ENCODE assay signal across 31 cellular contexts in the genomic region with DNA sequence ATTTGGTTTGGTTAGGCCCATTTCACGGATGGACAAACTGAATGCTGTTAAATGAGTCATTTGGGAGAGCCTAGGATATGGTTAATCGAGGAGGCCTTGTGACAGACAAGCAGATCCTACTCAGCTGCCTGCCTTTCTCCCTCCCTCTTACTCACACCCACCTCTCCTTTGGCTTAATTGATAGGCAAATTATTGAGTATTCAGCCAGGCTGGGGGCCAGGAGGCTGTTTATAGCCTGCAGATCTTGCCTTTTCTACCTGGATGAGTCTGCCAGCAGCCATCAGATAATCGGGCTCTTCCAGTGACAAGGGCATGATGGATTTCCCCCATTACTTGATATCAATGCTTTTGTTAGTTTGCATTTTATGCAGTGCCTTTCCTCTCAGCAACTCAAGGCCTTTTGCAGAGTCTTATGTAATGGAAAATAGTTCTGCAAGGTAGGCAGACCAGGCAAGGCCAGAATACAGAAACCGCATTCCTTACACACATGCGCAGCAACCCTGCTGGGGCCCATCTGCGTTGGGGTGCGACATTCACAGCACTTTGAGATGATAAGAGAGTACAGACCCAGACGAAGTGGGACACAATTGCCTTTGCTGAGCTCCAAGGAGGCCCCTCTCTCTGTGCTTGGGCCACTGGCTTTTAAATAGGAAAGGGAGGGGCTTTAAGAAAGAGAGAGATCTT.
DNase-seq lines count a peak whose midpoint lies in the region; ATAC-seq, FAIRE-seq and TF ChIP-seq lines count a peak whose summit lies in the region.
"Had no signal": no experiment of that assay in that cellular context is flagged by ENCODE, and none has a peak within 500 bp of the region (broad histone marks: within the 10 kb centered on the region; RNA-seq: fewer than 3 reads in every experiment).

No MANE protein-coding gene starts in this region.

- H3K4me3 ChIP-seq in HUES48 (ENCODE audit: low read depth, low read length) = no peak overlapping the region
- no peak overlapping the region for H3K4me3 ChIP-seq in body of pancreas
- no peak overlapping the region for H3K4me3 ChIP-seq in testis
- H3K4me3 ChIP-seq: BLaER1 treated with 17β-estradiol and CSF1 and Interleukin-3, amounts not matched to agents 10 nM and 100 nM; gastrocnemius medialis; GM23248; left lung; psoas muscle; transverse colon had no signal

- H3K27me3 ChIP-seq in HUES48 (ENCODE audit: control insufficient read depth, insufficient read depth, low read length) (no peaks in the 10 kb centered on the region), body of pancreas (no peaks in the 10 kb centered on the region), testis (no peaks in the 10 kb centered on the region)
- H3K27me3 ChIP-seq: BLaER1 treated with 17β-estradiol and CSF1 and Interleukin-3, amounts not matched to agents 10 nM and 100 nM; neutrophil; transverse colon had no signal

- H3K9me3 ChIP-seq in HUES48 (ENCODE audit: control insufficient read depth, insufficient read depth, low read length) (peaks cover 12% of the 10 kb centered on the region), body of pancreas (no peaks in the 10 kb centered on the region), testis (no peaks in the 10 kb centered on the region)
- H3K9me3 ChIP-seq: Caco-2, gastrocnemius medialis, left lung, neutrophil, psoas muscle, transverse colon had no signal

- in situ Hi-C loops in G401 (cut with HindIII; ENCODE audit: low sequenced_read_pairs) = no loop called here

- WGBS in body of pancreas, 2 donors = 24 to 49% methylated on average over 3 to 8 of the region's 8 CpGs
- WGBS in testis, 2 donors = 42 to 57% methylated on average over 5 to 8 of the region's 8 CpGs

- peak overlapping the region; percentile 21 for H3K27ac ChIP-seq in HUES48 (ENCODE audit: low read depth, low read length)
- peak overlapping the region in 1 of 4 donors; percentile 36 for H3K27ac ChIP-seq in body of pancreas
- H3K27ac ChIP-seq in testis = no peak overlapping the region
- H3K27ac ChIP-seq: BLaER1 treated with 17β-estradiol and CSF1 and Interleukin-3, amounts not matched to agents 10 nM and 100 nM; gastrocnemius medialis; GM23248; left lung; neutrophil; psoas muscle; transverse colon had no signal

- intact Hi-C loops in body of pancreas (cut with DNase I) = no loop called here
- intact Hi-C loops in testis (cut with DNase I; ENCODE audit: low total_unique reads) = no loop called here

- TF ChIP-seq POLR2A in body of pancreas (IDR thresholded peaks at IDR 0.05) = no peak
- TF ChIP-seq POLR2A in testis (IDR thresholded peaks at IDR 0.05) = no peak

- no peaks in the 10 kb centered on the region for H3K36me3 ChIP-seq in HUES48 (ENCODE audit: control insufficient read depth, insufficient read depth, low read length)
- no peaks in the 10 kb centered on the region for H3K36me3 ChIP-seq in body of pancreas (replicated peaks in 1 of 2; ENCODE audit: insufficient read depth in 1 of 2, low read depth in 2 of 2)
- H3K36me3 ChIP-seq in testis (ENCODE audit: low read depth, missing control alignments) = no peaks in the 10 kb centered on the region
- H3K36me3 ChIP-seq: BLaER1 treated with 17β-estradiol and CSF1 and Interleukin-3, amounts not matched to agents 10 nM and 100 nM; gastrocnemius medialis; left lung; neutrophil; transverse colon had no signal

- H3K9ac ChIP-seq in HUES48 (ENCODE audit: low read depth, low read length) = no peak overlapping the region
- H3K9ac ChIP-seq: BLaER1 treated with 17β-estradiol and CSF1 and Interleukin-3, amounts not matched to agents 10 nM and 100 nM; GM23248 had no signal

- TF ChIP-seq CTCF in body of pancreas (IDR thresholded peaks at IDR 0.05) (no peak), testis (IDR thresholded peaks at IDR 0.05) (no peak)

- FAIRE-seq in islet of Langerhans (lab: Jason Lieb, UNC) = peak; percentile 97
- FAIRE-seq: TTC549 had no signal

- DNase-seq in body of pancreas (no peak), testis (peak; percentile 13), G401 (ENCODE audit: low spot score) (no peak), GM03348 (ENCODE audit: low spot score) (no peak)
- DNase-seq in activated CD4-positive, alpha-beta T cell treated with anti-CD3 and anti-CD28 coated beads, Interleukin-2, amount 50 U/mL, for 48 hours = no peak
- DNase-seq: activated CD4-positive, alpha-beta T cell treated with anti-CD3 and anti-CD28 coated beads, Interleukin-2, amount 50 U/mL, for 4 hours; activated naive CD4-positive, alpha-beta T cell treated with Interleukin-2 at 50 U/mL for 16 hours; activated T-cell treated with anti-CD3 and anti-CD28 coated beads, Interleukin-2, amount 50 U/mL, for 48 hours; Caco-2; gastrocnemius medialis; GDM1; GM23248; KBM-7; left lung; mesenchymal stem cell; NCI-H1092 treated with DMSO at 0.1 percent for 48 hours; NCI-H187 treated with DMSO at 0.1 percent for 48 hours; NCI-H2171 treated with DMSO at 0.1 percent for 48 hours; NCI-H510A treated with DMSO at 0.1 percent for 48 hours; NK-92 treated with Interleukin-12 subunit alpha and Interleukin-12 subunit beta, amount 100 ng/mL, for 24 hours; psoas muscle; stimulated activated CD4-positive, alpha-beta T cell treated with anti-CD3 and anti-CD28 coated beads, Interleukin-4, amount 100 ng/mL, for 24 hours; T-helper 1 cell; transverse colon had no signal

- H3K4me1 ChIP-seq in HUES48 (ENCODE audit: control insufficient read depth, insufficient read depth, low read length) = peaks cover 13% of the 10 kb centered on the region
- no peaks in the 10 kb centered on the region for H3K4me1 ChIP-seq in body of pancreas
- H3K4me1 ChIP-seq in testis = no peaks in the 10 kb centered on the region
- H3K4me1 ChIP-seq: BLaER1 treated with 17β-estradiol and CSF1 and Interleukin-3, amounts not matched to agents 10 nM and 100 nM; Caco-2; gastrocnemius medialis; left lung; psoas muscle; transverse colon had no signal

- peak; percentile 50 for ATAC-seq in body of pancreas
- ATAC-seq: activated CD4-positive, CD25-positive, alpha-beta regulatory T cell treated with anti-CD3 and anti-CD28 coated beads, Interleukin-2, amount 50 U/mL, for 24 hours; gastrocnemius medialis; left lung; PC-3; psoas muscle had no signal
